11 cellular contexts compared by ENCODE assay signal in the genomic region with DNA sequence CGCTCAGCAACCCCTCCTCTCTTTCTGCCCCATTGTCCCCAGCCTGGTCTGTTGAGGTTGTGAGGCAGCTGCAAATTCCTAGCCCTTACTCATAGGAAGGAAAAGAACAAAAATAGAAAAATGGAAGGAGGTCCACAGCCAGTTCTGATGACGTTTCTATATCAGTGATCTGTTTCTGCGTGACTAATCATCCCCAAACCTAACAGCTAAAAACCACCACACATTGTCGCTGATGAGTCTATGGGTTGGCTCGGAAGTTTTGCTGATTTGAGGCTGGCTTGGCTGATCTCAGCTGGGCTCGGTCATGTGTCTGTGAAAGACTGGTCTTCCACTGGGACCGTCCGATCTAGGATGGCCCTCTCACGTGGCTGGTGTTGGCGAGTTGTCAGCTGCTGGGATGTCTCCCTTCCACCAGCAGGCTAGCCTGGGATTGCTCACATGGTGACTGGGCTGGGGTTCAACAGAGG.
DNase-seq lines count a peak whose midpoint lies in the region; ATAC-seq, FAIRE-seq and TF ChIP-seq lines count a peak whose summit lies in the region.
"Had no signal": no experiment of that assay in that cellular context is flagged by ENCODE, and none has a peak within 500 bp of the region (broad histone marks: within the 10 kb centered on the region; RNA-seq: fewer than 3 reads in every experiment).

No MANE protein-coding gene starts in this region.

- in situ Hi-C loops in IMR-90 (cut with MboI; ENCODE audit: low sequenced_read_pairs), result no loop called here

- TF ChIP-seq EP300 in A549 (IDR thresholded peaks at IDR 0.05), result no peak

- H3K9me1 ChIP-seq in IMR-90 (ENCODE audit: insufficient read depth, low read length), result peaks cover 21% of the 10 kb centered on the region

- peak overlapping the region; percentile 92 for H2BK5ac ChIP-seq in IMR-90 (ENCODE audit: low read depth, low read length, poor library complexity, severe bottlenecking)

- H3K23ac ChIP-seq in IMR-90 (ENCODE audit: low read depth, low read length), result peak overlapping the region; percentile 72

- POLR2A ChIA-PET in A549 (lab: Yijun Ruan, JAX), result interaction anchor here (0.6 to 0.7 kb wide), 2 partner anchors 212 to 335 kb away, joined by 3 to 9 read pairs; partner anchors contain the start of gene RGS3
- POLR2A ChIA-PET in IMR-90 (lab: Charles Lee; ENCODE audit: unreplicated experiment), result interaction anchor here (0.6 to 0.7 kb wide), 2 partner anchors 37 to 322 kb away, joined by 3 to 4 read pairs; no protein-coding TSS in a partner anchor

- peak overlapping the region; percentile 45; the same call in 1 of the 2 replicates for H3K56ac ChIP-seq in IMR-90 (ENCODE audit: extremely low read depth, insufficient read depth, low read length)

- ATAC-seq in A549, result peak in 1 of 2 experiments; percentile 45; a peak in 3 of 6 replicates
- ATAC-seq in IMR-90 (ENCODE audit: low read depth), result peak; percentile 90
- ATAC-seq: Panc1 had no signal

- no peak for TF ChIP-seq CTCF in A549 (IDR thresholded peaks at IDR 0.05)
- no peak for TF ChIP-seq CTCF in IMR-90 (conservative IDR thresholded peaks at IDR 0.05; ENCODE audit: low read depth, low read length)
- no peak for TF ChIP-seq CTCF in bronchial epithelial cell (IDR thresholded peaks at IDR 0.05; ENCODE audit: insufficient read depth, low read length, severe bottlenecking)

- H3K4me1 ChIP-seq in A549, result no peaks in the 10 kb centered on the region
- H3K4me1 ChIP-seq in IMR-90 (ENCODE audit: control insufficient read depth, insufficient read depth, low read length), result peaks cover 21% of the 10 kb centered on the region
- H3K4me1 ChIP-seq in effector memory CD4-positive, alpha-beta T cell (ENCODE audit: control insufficient read depth, insufficient read depth, low read length, poor library complexity, severe bottlenecking), result no peaks in the 10 kb centered on the region

- peak overlapping the region; percentile 26 for H4K5ac ChIP-seq in IMR-90 (ENCODE audit: low read depth, low read length)

- H3K4me2 ChIP-seq in A549 (no peak overlapping the region), IMR-90 (ENCODE audit: low read depth, low read length) (peak overlapping the region; percentile 27)

- H3K9me3 ChIP-seq in A549, result no peaks in the 10 kb centered on the region
- no peaks in the 10 kb centered on the region for H3K9me3 ChIP-seq in IMR-90 (ENCODE audit: control insufficient read depth, insufficient read depth, low read length)
- no peaks in the 10 kb centered on the region for H3K9me3 ChIP-seq in effector memory CD4-positive, alpha-beta T cell (ENCODE audit: control insufficient read depth, low read length)

- peak overlapping the region; percentile 88 for H3K4ac ChIP-seq in IMR-90 (ENCODE audit: low read depth, low read length)

- peak overlapping the region; percentile 98 for H2BK120ac ChIP-seq in IMR-90 (ENCODE audit: low read depth, low read length)

- peak overlapping the region; percentile 7; the same call in 1 of the 2 replicates for H3K9ac ChIP-seq in IMR-90 (ENCODE audit: low read depth, low read length)

- H4K20me1 ChIP-seq in IMR-90 (ENCODE audit: insufficient read depth, low read length), result no peaks in the 10 kb centered on the region

- peak overlapping the region; percentile 89 for H3K14ac ChIP-seq in IMR-90 (replicated peaks; ENCODE audit: low read depth, low read length)

- no peak for FAIRE-seq in A549 (lab: Jason Lieb, UNC)
- peak; percentile 86 for FAIRE-seq in bronchial epithelial cell (lab: Jason Lieb, UNC)

- H3K4me3 ChIP-seq in A549, result no peak overlapping the region
- no peak overlapping the region for H3K4me3 ChIP-seq in IMR-90 (ENCODE audit: insufficient read depth, low read depth, low read length)
- H3K4me3 ChIP-seq in bronchial epithelial cell (ENCODE audit: low read depth, low read length), result no peak overlapping the region
- no peak overlapping the region for H3K4me3 ChIP-seq in effector memory CD4-positive, alpha-beta T cell (ENCODE audit: insufficient read depth, low read depth, low read length, poor library complexity, severe bottlenecking)

- CTCF ChIA-PET in A549 (lab: Yijun Ruan, JAX), result interaction anchor here (0.7 to 5.9 kb wide), 5 partner anchors 18 to 84 kb away, joined by 3 to 29 read pairs (median 4); no protein-coding TSS in a partner anchor
- CTCF ChIA-PET in IMR-90 (lab: Yijun Ruan, JAX), result interaction anchor here (0.6 to 1.4 kb wide), 3 partner anchors 17 to 977 kb away, joined by 3 to 4 read pairs (median 3); no protein-coding TSS in a partner anchor

- peak overlapping the region; percentile 94 for H2AK9ac ChIP-seq in IMR-90 (replicated peaks; ENCODE audit: low read depth, low read length, poor library complexity)

- intact Hi-C loops in IMR-90 (cut with micrococcal nuclease), result no loop called here

- peak overlapping the region; percentile 69 for H2AFZ ChIP-seq in IMR-90 (replicated peaks; ENCODE audit: low read length, poor library complexity)

- H3K27me3 ChIP-seq in IMR-90 (ENCODE audit: control insufficient read depth, insufficient read depth, low read length), result no peaks in the 10 kb centered on the region
- H3K27me3 ChIP-seq in bronchial epithelial cell (ENCODE audit: control insufficient read depth, insufficient read depth, low read length), result no peaks in the 10 kb centered on the region
- no peaks in the 10 kb centered on the region for H3K27me3 ChIP-seq in effector memory CD4-positive, alpha-beta T cell (replicated peaks; ENCODE audit: control insufficient read depth, insufficient read depth, low read length, poor library complexity, severe bottlenecking)

- peak overlapping the region; percentile 39 for H3K18ac ChIP-seq in IMR-90 (ENCODE audit: low read depth, low read length)

- peak overlapping the region; percentile 38 to 96 for H4K8ac ChIP-seq in IMR-90 (ENCODE audit: low read depth in 2 of 2, low read length in 2 of 2)

- peak overlapping the region; percentile 97 for H2BK20ac ChIP-seq in IMR-90 (ENCODE audit: low read depth, low read length)

- H4K91ac ChIP-seq in IMR-90 (ENCODE audit: insufficient read depth, low read depth, low read length), result peak overlapping the region; percentile 68

- TF ChIP-seq RAD21 in A549 (conservative IDR thresholded peaks at IDR 0.05 in 1 of 2, IDR thresholded peaks at IDR 0.05 in 1 of 2), result no peak
- TF ChIP-seq RAD21 in IMR-90 (IDR thresholded peaks at IDR 0.05; ENCODE audit: low read length), result no peak

- no TSS peak for BruUV-seq in IMR-90 (replicated peaks; lab: Mats Ljungman, UMichigan)

- dilution Hi-C loops in IMR-90 (cut with HindIII; ENCODE audit: low sequenced_read_pairs, unreplicated experiment), result no loop called here

- TF ChIP-seq POLR2A in A549 (IDR thresholded peaks at IDR 0.05; ENCODE audit: low read length), result no peak
- TF ChIP-seq POLR2A in IMR-90 (IDR thresholded peaks at IDR 0.05; ENCODE audit: low read depth, low read length), result peak; percentile 71; the same call in 1 of the 2 replicates

- H3K36me3 ChIP-seq in IMR-90 (ENCODE audit: control insufficient read depth, insufficient read depth, low read length) (no peaks in the 10 kb centered on the region), bronchial epithelial cell (ENCODE audit: control insufficient read depth, insufficient read depth, low read length) (no peaks in the 10 kb centered on the region)
- H3K36me3 ChIP-seq in effector memory CD4-positive, alpha-beta T cell (ENCODE audit: control insufficient read depth, insufficient read depth, low read length), result no peaks in the 10 kb centered on the region

- 50% methylated on average over 6 of the region's 10 CpGs for WGBS in A549 (ENCODE audit: missing lambda C conversion rate)
- 0% methylated on average over 1 of the region's 10 CpGs; no CpG with 5 or more reads in 1 of the 2 experiments for WGBS in IMR-90 (ENCODE audit: extremely low coverage in 2 of 2, insufficient read length in 1 of 2), 2 experiments

- peak overlapping the region; percentile 98; the same call in 1 of the 3 replicates for H2BK15ac ChIP-seq in IMR-90 (ENCODE audit: low read depth, low read length)

- peak overlapping the region; percentile 83 for H2AK5ac ChIP-seq in IMR-90 (ENCODE audit: low read depth, low read length)

- no peak overlapping the region for H3K27ac ChIP-seq in A549
- H3K27ac ChIP-seq in IMR-90 (ENCODE audit: insufficient read depth, low read length), result peak overlapping the region; percentile 73
- H3K27ac ChIP-seq in effector memory CD4-positive, alpha-beta T cell (ENCODE audit: insufficient read depth, low read length, poor library complexity, severe bottlenecking), result no peak overlapping the region

- no peak for DNase-seq in A549 (ENCODE audit: low read depth in 1 of 2, low spot score in 1 of 2)
- peak; percentile 100 for DNase-seq in IMR-90
- peak; percentile 39 for DNase-seq in bronchial epithelial cell (ENCODE audit: low read depth)
- peak; percentile 98 to 99 for DNase-seq in lung microvascular endothelial cell (ENCODE audit: low read depth in 2 of 2)
- DNase-seq in stimulated activated naive CD4-positive, alpha-beta T cell (lab: John Stamatoyannopoulos, UW), result no peak
- DNase-seq in activated gamma-delta T cell treated with Interleukin-2 at 50 U/mL for 16 hours, result no peak
- no peak for DNase-seq in germinal center (ENCODE audit: low spot score)
- DNase-seq in effector memory CD4-positive, alpha-beta T cell, result no peak
- DNase-seq: DND-41, naive B cell had no signal

- no peaks in the 10 kb centered on the region for H3K79me1 ChIP-seq in IMR-90 (ENCODE audit: low read depth in 1 of 2, low read length in 2 of 2)

TF ChIP-seq in A549, 52 proteins besides CTCF, POLR2A, EP300 and RAD21 (continues in another document):
- TF ChIP-seq EHMT2 (IDR thresholded peaks at IDR 0.05; ENCODE audit: low read depth) (no peak), SMC3 (IDR thresholded peaks at IDR 0.05) (no peak), MYC (IDR thresholded peaks at IDR 0.05; ENCODE audit: borderline replicate concordance, low read length) (no peak), NPAS2 (CRISPR knock-in tag; IDR thresholded peaks at IDR 0.05; ENCODE audit: borderline replicate concordance) (no peak), CHD2 (IDR thresholded peaks at IDR 0.05; ENCODE audit: low read length, partially characterized antibody) (no peak), FOSL2 (IDR thresholded peaks at IDR 0.05) (no peak), FOSL2 (CRISPR knock-in tag; IDR thresholded peaks at IDR 0.05) (0 out of 2 replicates have a peak, but pooled peaks have one; percentile 7)

TF ChIP-seq in IMR-90, 13 proteins besides CTCF, POLR2A, EP300 and RAD21 (continues in another document):
- TF ChIP-seq MAFK (IDR thresholded peaks at IDR 0.05; ENCODE audit: low read depth, low read length), result peak; percentile 79
- TF ChIP-seq MXI1 (IDR thresholded peaks at IDR 0.05; ENCODE audit: borderline replicate concordance, low read depth, low read length), result no peak
- no peak for TF ChIP-seq RFX5 (IDR thresholded peaks at IDR 0.05; ENCODE audit: low read depth, low read length)
- TF ChIP-seq FOS (IDR thresholded peaks at IDR 0.05; ENCODE audit: low read depth, low read length), result peak; percentile 90
- no peak for TF ChIP-seq CEBPB (IDR thresholded peaks at IDR 0.05; ENCODE audit: low read depth, low read length)
- no peak for TF ChIP-seq CHD1 (IDR thresholded peaks at IDR 0.05; ENCODE audit: low read depth, low read length)
- TF ChIP-seq MAZ (IDR thresholded peaks at IDR 0.05; ENCODE audit: borderline replicate concordance, low read depth, low read length), result 0 out of 2 replicates have a peak, but pooled peaks have one; percentile 20
- TF ChIP-seq NFE2L2 (IDR thresholded peaks at IDR 0.05; ENCODE audit: low read depth, low read length), result peak; percentile 49; the same call in 1 of the 2 replicates

Comparison
In these comparisons a context has a peak if more than half of its experiments do, and no peak if none do; other contexts are left out.
1. DNase-seq: peak in IMR-90 (single experiment), bronchial epithelial cell (single experiment) and lung microvascular endothelial cell (2 of 2); none in A549 (0 of 2), stimulated activated naive CD4-positive, alpha-beta T cell (0 of 6), activated gamma-delta T cell treated with Interleukin-2 at 50 U/mL for 16 hours (single experiment), germinal center (single experiment) and effector memory CD4-positive, alpha-beta T cell (0 of 3).